17 cellular contexts compared by ENCODE assay signal in the genomic region with DNA sequence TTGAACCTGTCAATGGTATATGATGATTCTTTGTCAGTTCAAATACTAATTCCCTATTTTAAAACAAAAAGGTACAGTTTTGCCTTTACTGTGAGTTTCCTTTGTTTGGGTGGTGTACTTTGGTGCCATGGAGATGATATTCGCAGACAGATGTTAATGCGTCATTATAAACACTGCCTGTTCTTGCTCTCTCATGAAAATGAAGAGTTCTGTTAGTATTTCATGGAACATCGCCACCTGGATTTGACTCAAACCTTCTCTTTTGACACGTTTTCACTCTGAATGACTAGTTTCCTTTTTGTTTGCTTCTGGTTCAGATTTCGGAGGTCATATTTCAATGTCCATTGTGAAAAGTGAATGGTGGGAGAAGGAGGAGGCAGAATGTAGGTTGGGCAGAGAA. TPM values are rescaled to one million over a fixed set of nuclear protein-coding genes. Genes with fewer than 3 reads are reported as not detected.
DNase-seq lines count a peak whose midpoint lies in the region; ATAC-seq and TF ChIP-seq lines count a peak whose summit lies in the region.
"Had no signal": no experiment of that assay in that cellular context is flagged by ENCODE, and none has a peak within 500 bp of the region (broad histone marks: within the 10 kb centered on the region; RNA-seq: fewer than 3 reads in every experiment).

No MANE protein-coding gene starts in this region.

- no peak for DNase-seq in Right ventricle myocardium superior
- DNase-seq in cardiac septum (ENCODE audit: low spot score), result no peak
- peak; percentile 84 to 85 for DNase-seq in cardiac fibroblast (ENCODE audit: low read depth in 2 of 2)
- peak; percentile 10 for DNase-seq in medulla oblongata (ENCODE audit: extremely low spot score)
- DNase-seq in stimulated activated CD4-positive, alpha-beta T cell treated with anti-CD3 and anti-CD28 coated beads, Interleukin-1b, Interleukin-23, amount 100 ng/mL, for 48 hours, result no peak
- no peak for DNase-seq in HPDE6-E6E7 (ENCODE audit: extremely low spot score)
- DNase-seq in NCI-H2171 (lab: John Stamatoyannopoulos, UW), result no peak
- DNase-seq in ecto neural progenitor cell (ENCODE audit: low spot score), result no peak
- DNase-seq: activated naive CD4-positive, alpha-beta T cell; central memory CD4-positive, alpha-beta T cell; erythroblast; mesendoderm; NCI-H1092; NCI-H526 treated with DMSO at 0.1 percent for 48 hours; SHP77 treated with DMSO at 0.1 percent for 48 hours had no signal

- TF ChIP-seq CTCF in cardiac fibroblast (IDR thresholded peaks at IDR 0.05; ENCODE audit: low read depth, low read length), result no peak

- peak; percentile 70 for ATAC-seq in Right ventricle myocardium superior (ENCODE audit: poor library complexity)

- H3K4me3 ChIP-seq in cardiac fibroblast (replicated peaks in 1 of 2; ENCODE audit: low read depth in 2 of 2, low read length in 2 of 2), result no peak overlapping the region
- H3K4me3 ChIP-seq: tibial nerve had no signal

- intact Hi-C loops in Right ventricle myocardium superior (cut with DNase I), result no loop called here
- intact Hi-C loops in cardiac septum (cut with DNase I), result no loop called here

RNA-seq across cellular contexts. Expression of gene CTSO, which starts 6.9 kb away (rescaled TPM):
- 6.2 TPM for total RNA-seq in Right ventricle myocardium superior
- total RNA-seq in cardiac septum, result 9.0 TPM

RNA-seq across cellular contexts. Expression of gene TDO2, which starts 57.0 kb away (rescaled TPM):
- total RNA-seq in Right ventricle myocardium superior (not detected), cardiac septum (0.13 TPM)
- total RNA-seq: osteocyte, tibial nerve had no signal

Comparison
In these comparisons a context has a peak if more than half of its experiments do, and no peak if none do; other contexts are left out.
1. DNase-seq: peak in cardiac fibroblast (2 of 2) and medulla oblongata (single experiment); none in Right ventricle myocardium superior (single experiment), cardiac septum (single experiment), stimulated activated CD4-positive, alpha-beta T cell treated with anti-CD3 and anti-CD28 coated beads, Interleukin-1b, Interleukin-23, amount 100 ng/mL, for 48 hours (single experiment), HPDE6-E6E7 (single experiment), NCI-H2171 (single experiment) and ecto neural progenitor cell (single experiment).